ENCODE assay signal across 1 cellular context in genomic region chr7:44971991-44972441, GRCh38.
TF ChIP-seq lines count a peak whose summit lies in the region.

No MANE protein-coding gene starts in this region.

TF ChIP-seq in HepG2, 621 proteins besides CTCF, POLR2A, EP300 and RAD21 (continued from another document):
- TF ChIP-seq RERE (CRISPR knock-in tag; IDR thresholded peaks at IDR 0.05; ENCODE audit: low read depth) (no peak), CSRNP1 (CRISPR knock-in tag; IDR thresholded peaks at IDR 0.05) (no peak), RBM39 (IDR thresholded peaks at IDR 0.05; ENCODE audit: low read depth, low read length, poor library complexity, severe bottlenecking) (no peak), EHMT2 (IDR thresholded peaks at IDR 0.05; ENCODE audit: borderline replicate concordance, low read depth, low read length) (no peak), CSRNP2 (CRISPR knock-in tag; conservative IDR thresholded peaks at IDR 0.05; ENCODE audit: low read depth) (no peak), BHLHE40 (IDR thresholded peaks at IDR 0.05; ENCODE audit: low read length) (no peak)
